Comparison of ENCODE assay signal across 24 cellular contexts in genomic region chr18:8809514-8809913, GRCh38.
"Had no signal": no experiment of that assay in that cellular context is flagged by ENCODE, and none has a peak within 500 bp of the region (broad histone marks: within the 10 kb centered on the region; RNA-seq: fewer than 3 reads in every experiment).

No MANE protein-coding gene starts in this region.

- H3K27ac Mint-ChIP-seq: dendritic cell treated with granulocyte-macrophage colony-stimulating factor and Interleukin-4, amounts not matched to agents 40 ng/mL and 50 ng/mL, for 4 days; natural killer cell; neural progenitor cell; stimulated activated naive B cell treated with anti-CD40 and anti-IgM and Interleukin-4, amounts not matched to agents 10 μg/mL and 1 μg/mL and 100 μg/mL, for 72 hours had no signal

- H3K4me3 ChIP-seq: esophagus muscularis mucosa, gastrocnemius medialis, heart right ventricle, neural progenitor cell, prostate gland, skin epidermis, stomach, thoracic aorta had no signal

- H3K9me3 ChIP-seq: esophagus muscularis mucosa, gastrocnemius medialis, heart right ventricle, prostate gland, stomach, thoracic aorta had no signal

- DNase-seq: effector memory CD8-positive, alpha-beta T cell; gastrocnemius medialis; heart right ventricle; hypothalamus; kidney glomerular epithelial cell; mammary epithelial cell; natural killer cell; occipital lobe; retina; stimulated activated CD4-positive, alpha-beta T cell treated with anti-CD3 and anti-CD28 coated beads, Interleukin-2, amount 100 ng/mL, for 24 hours; stimulated activated CD4-positive, alpha-beta T cell treated with anti-CD3 and anti-CD28 coated beads, Interleukin-4, amount 100 ng/mL, for 4 hours; stimulated activated naive B cell treated with anti-CD40 and anti-IgM and Interleukin-4, amounts not matched to agents 10 μg/mL and 1 μg/mL and 100 μg/mL, for 72 hours; stomach; trophoblast cell had no signal

- ATAC-seq: effector memory CD8-positive, alpha-beta T cell; gastrocnemius medialis; heart right ventricle; left lobe of liver; natural killer cell; sciatic nerve; stimulated activated naive B cell treated with anti-CD40 and anti-IgM and Interleukin-4, amounts not matched to agents 10 μg/mL and 1 μg/mL and 100 μg/mL, for 72 hours had no signal

- H2AFZ ChIP-seq: neural progenitor cell, parathyroid adenoma had no signal

- H3K4me3 Mint-ChIP-seq: dendritic cell treated with granulocyte-macrophage colony-stimulating factor and Interleukin-4, amounts not matched to agents 40 ng/mL and 50 ng/mL, for 4 days; effector memory CD8-positive, alpha-beta T cell; natural killer cell; neural progenitor cell; stimulated activated naive B cell treated with anti-CD40 and anti-IgM and Interleukin-4, amounts not matched to agents 10 μg/mL and 1 μg/mL and 100 μg/mL, for 72 hours had no signal

- H3K27me3 Mint-ChIP-seq: stimulated activated naive B cell treated with anti-CD40 and anti-IgM and Interleukin-4, amounts not matched to agents 10 μg/mL and 1 μg/mL and 100 μg/mL, for 72 hours had no signal

- H3K9ac ChIP-seq: parathyroid adenoma had no signal

- H3K4me2 ChIP-seq: neural progenitor cell had no signal

- H3K36me3 ChIP-seq: gastrocnemius medialis, prostate gland, thoracic aorta had no signal

- H3K36me3 Mint-ChIP-seq: natural killer cell had no signal

- H3K27me3 ChIP-seq: esophagus muscularis mucosa, gastrocnemius medialis, heart right ventricle, neural progenitor cell, stomach had no signal

- H3K4me1 ChIP-seq: gastrocnemius medialis, neural progenitor cell, parathyroid adenoma, prostate gland had no signal

- H3K27ac ChIP-seq: epithelial cell of prostate, esophagus muscularis mucosa, gastrocnemius medialis, heart right ventricle, neural progenitor cell, parathyroid adenoma, prostate gland, skin epidermis, stomach, thoracic aorta had no signal

- H3K9me3 Mint-ChIP-seq: dendritic cell treated with granulocyte-macrophage colony-stimulating factor and Interleukin-4, amounts not matched to agents 40 ng/mL and 50 ng/mL, for 4 days; effector memory CD8-positive, alpha-beta T cell; natural killer cell; neural progenitor cell; stimulated activated naive B cell treated with anti-CD40 and anti-IgM and Interleukin-4, amounts not matched to agents 10 μg/mL and 1 μg/mL and 100 μg/mL, for 72 hours had no signal
